ENCODE assay signal across 14 cellular contexts in the genomic region with DNA sequence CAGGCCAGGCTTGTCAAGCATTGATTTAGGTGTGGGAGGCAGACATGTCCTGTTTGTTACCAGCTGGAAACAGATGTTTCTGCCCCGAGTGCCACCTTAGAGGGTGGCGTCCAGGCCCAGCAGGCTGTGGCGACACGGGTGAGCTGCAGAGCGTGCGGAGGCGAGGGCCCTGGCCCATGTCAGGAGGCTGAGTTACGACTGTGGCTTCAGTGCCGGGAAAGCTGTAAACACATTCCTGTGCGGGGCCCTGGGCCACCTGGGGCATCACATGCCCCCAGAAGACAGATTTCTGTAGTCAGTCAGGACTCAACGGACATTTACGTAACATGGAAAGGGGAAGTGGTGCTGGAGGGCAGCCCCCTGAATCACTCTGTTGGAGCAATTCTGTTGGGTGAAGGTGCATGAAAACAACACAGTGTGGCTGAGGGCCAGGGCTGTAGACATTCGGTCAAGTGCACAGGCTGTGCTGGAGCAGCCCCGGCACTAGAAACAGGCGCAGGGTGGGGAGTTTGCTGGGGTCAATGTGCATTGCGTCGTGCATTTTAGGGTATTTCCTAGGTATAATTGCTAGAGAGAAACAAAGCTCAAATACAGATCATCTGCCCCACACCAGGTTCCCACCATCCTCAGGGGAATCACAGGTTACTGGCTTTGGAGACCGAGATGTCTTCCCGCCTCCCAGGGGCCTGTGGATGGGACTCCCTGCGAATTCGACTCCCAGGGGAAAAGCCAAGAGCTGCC.
DNase-seq lines count a peak whose midpoint lies in the region; ATAC-seq and TF ChIP-seq lines count a peak whose summit lies in the region.
"Had no signal": no experiment of that assay in that cellular context is flagged by ENCODE, and none has a peak within 500 bp of the region (broad histone marks: within the 10 kb centered on the region; RNA-seq: fewer than 3 reads in every experiment).

No MANE protein-coding gene starts in this region.

- H3K9me3 Mint-ChIP-seq in activated CD8-positive, alpha-beta memory T cell treated with anti-CD3 and anti-CD28 coated beads, Interleukin-2, amount 10 ng/mL, durations not matched to agents 7 days and 5 days (ENCODE audit: low read depth) = no peaks in the 10 kb centered on the region

- H3K4me3 ChIP-seq in BLaER1 (peak overlapping the region; percentile 49), Peyer's patch (no peak overlapping the region)
- H3K4me3 ChIP-seq: gastroesophageal sphincter had no signal

- no peak for TF ChIP-seq CTCF in Peyer's patch (IDR thresholded peaks at IDR 0.05)

- H3K4me2 ChIP-seq in BLaER1 = peak overlapping the region; percentile 89

- H3K4me3 Mint-ChIP-seq in activated CD8-positive, alpha-beta memory T cell treated with anti-CD3 and anti-CD28 coated beads, Interleukin-2, amount 10 ng/mL, durations not matched to agents 7 days and 5 days = no peak overlapping the region
- H3K4me3 Mint-ChIP-seq: activated naive CD4-positive, alpha-beta T cell treated with anti-CD3 and anti-CD28 coated beads for 36 hours had no signal

- no peak for TF ChIP-seq POLR2A in Peyer's patch (IDR thresholded peaks at IDR 0.05)

- peaks cover 12% of the 10 kb centered on the region for H3K27me3 Mint-ChIP-seq in activated CD8-positive, alpha-beta memory T cell treated with anti-CD3 and anti-CD28 coated beads, Interleukin-2, amount 10 ng/mL, durations not matched to agents 7 days and 5 days

- H3K27ac ChIP-seq in BLaER1 (peak overlapping the region; percentile 94), Peyer's patch (peak overlapping the region in 2 of 4 donors; percentile 60 to 71)
- H3K27ac ChIP-seq: gastroesophageal sphincter had no signal

- H3K9me3 ChIP-seq in BLaER1 (peaks cover 22% of the 10 kb centered on the region), Peyer's patch (no peaks in the 10 kb centered on the region)

- CTCF ChIA-PET in activated CD8-positive, alpha-beta memory T cell treated with anti-CD3 and anti-CD28 coated beads, Interleukin-2, amount 10 ng/mL, durations not matched to agents 7 days and 5 days (lab: Charles Lee) = no interaction called here

- H3K4me1 ChIP-seq in BLaER1 (peaks cover 80% of the 10 kb centered on the region), Peyer's patch (no peaks in the 10 kb centered on the region)
- H3K4me1 ChIP-seq: gastroesophageal sphincter had no signal

- peak in 2 of 3 donors; percentile 71 to 83 for DNase-seq in Peyer's patch
- DNase-seq in Ammon's horn (ENCODE audit: low spot score) = no peak
- DNase-seq in inferior parietal cortex (ENCODE audit: extremely low spot score) = no peak
- DNase-seq in LoVo (ENCODE audit: low spot score) = no peak
- DNase-seq in activated CD8-positive, alpha-beta memory T cell treated with anti-CD3 and anti-CD28 coated beads, Interleukin-2, amount 10 ng/mL, durations not matched to agents 7 days and 5 days = no peak
- DNase-seq: activated CD4-positive, alpha-beta T cell treated with anti-CD3 and anti-CD28 coated beads, Interleukin-2, amount 50 U/mL, for 1 hour; activated naive CD4-positive, alpha-beta T cell treated with anti-CD3 and anti-CD28 coated beads for 36 hours; left ventricle myocardium superior; NCI-H510A had no signal

- H3K9ac ChIP-seq in BLaER1 = peak overlapping the region; percentile 82

- H3K4me1 Mint-ChIP-seq in activated CD8-positive, alpha-beta memory T cell treated with anti-CD3 and anti-CD28 coated beads, Interleukin-2, amount 10 ng/mL, durations not matched to agents 7 days and 5 days = no peaks in the 10 kb centered on the region

- no peaks in the 10 kb centered on the region for H4K20me1 ChIP-seq in BLaER1

- no peaks in the 10 kb centered on the region for H3K36me3 Mint-ChIP-seq in activated CD8-positive, alpha-beta memory T cell treated with anti-CD3 and anti-CD28 coated beads, Interleukin-2, amount 10 ng/mL, durations not matched to agents 7 days and 5 days

- H3K36me3 ChIP-seq in BLaER1 (no peaks in the 10 kb centered on the region), Peyer's patch (no peaks in the 10 kb centered on the region)
- H3K36me3 ChIP-seq: gastroesophageal sphincter had no signal

- ATAC-seq in GM19023 (IDR thresholded peaks at IDR 0.05; ENCODE audit: unreplicated experiment) (peak; percentile 62), HG02938 (IDR thresholded peaks at IDR 0.05; ENCODE audit: unreplicated experiment) (peak; percentile 44)
- no peak for ATAC-seq in activated CD8-positive, alpha-beta memory T cell treated with anti-CD3 and anti-CD28 coated beads, Interleukin-2, amount 10 ng/mL, durations not matched to agents 7 days and 5 days
- ATAC-seq: gastroesophageal sphincter, left ventricle myocardium superior, SK-N-SH treated with all-trans-retinoic acid at 6 μM for 48 hours had no signal

- H3K27me3 ChIP-seq in BLaER1 = no peaks in the 10 kb centered on the region
- H3K27me3 ChIP-seq in Peyer's patch = no peaks in the 10 kb centered on the region

- H3K27ac Mint-ChIP-seq in activated CD8-positive, alpha-beta memory T cell treated with anti-CD3 and anti-CD28 coated beads, Interleukin-2, amount 10 ng/mL, durations not matched to agents 7 days and 5 days = no peak overlapping the region
- H3K27ac Mint-ChIP-seq: activated naive CD4-positive, alpha-beta T cell treated with anti-CD3 and anti-CD28 coated beads for 36 hours had no signal

Comparison
In these comparisons a context has a peak if more than half of its experiments do, and no peak if none do; other contexts are left out.
1. DNase-seq: peak in Peyer's patch (2 of 3); none in Ammon's horn (single experiment), inferior parietal cortex (single experiment), LoVo (single experiment) and activated CD8-positive, alpha-beta memory T cell treated with anti-CD3 and anti-CD28 coated beads, Interleukin-2, amount 10 ng/mL, durations not matched to agents 7 days and 5 days (single experiment).